In the genomic region with DNA sequence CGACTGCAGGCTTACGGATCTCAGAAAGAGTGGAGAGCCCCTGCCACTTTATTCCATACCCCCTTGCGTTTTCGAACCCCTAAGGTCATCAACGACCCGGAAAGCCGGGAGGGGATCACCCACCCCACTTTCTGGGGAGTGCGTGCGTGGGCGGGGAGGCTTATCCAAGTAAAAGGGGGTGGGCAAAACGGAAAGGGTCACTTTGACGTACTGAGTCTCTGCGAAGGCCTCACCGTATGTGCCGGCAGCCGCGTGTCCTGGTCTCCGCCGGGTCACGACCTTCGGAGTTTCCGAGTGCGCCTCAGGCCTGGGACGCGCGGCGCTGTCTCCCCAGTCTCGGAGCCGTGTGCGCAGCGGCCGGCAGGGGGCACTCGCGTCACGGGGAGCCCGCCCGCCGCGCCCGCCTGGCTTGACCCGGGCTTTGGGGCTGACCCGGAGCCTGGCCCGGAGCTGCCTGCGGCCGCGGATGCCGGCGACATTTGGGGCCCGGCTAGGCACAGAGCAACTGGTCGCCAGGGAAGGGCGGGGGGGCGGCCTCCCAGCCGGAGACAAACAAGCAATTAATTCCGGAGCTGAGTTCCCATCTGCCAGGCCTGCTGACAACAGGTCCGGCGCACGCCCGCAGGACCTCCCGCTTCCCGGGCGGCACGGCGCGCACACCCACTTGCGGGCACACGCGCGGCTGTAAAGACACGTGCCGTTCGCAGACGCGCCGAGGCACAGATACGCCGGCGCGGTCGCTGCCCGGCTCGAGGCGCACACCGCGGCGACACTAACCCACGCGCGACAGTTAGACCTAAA, we compare ENCODE assay signal across 7 cellular contexts. TPM values are rescaled to one million over a fixed set of nuclear protein-coding genes. Genes with fewer than 3 reads are reported as not detected.
DNase-seq lines count a peak whose midpoint lies in the region; ATAC-seq and TF ChIP-seq lines count a peak whose summit lies in the region.

No MANE protein-coding gene starts in this region.

- H3K4me3 Mint-ChIP-seq in activated CD4-positive, alpha-beta memory T cell treated with anti-CD3 and anti-CD28 coated beads, Interleukin-2, amount 10 ng/mL, durations not matched to agents 7 days and 5 days, result peak overlapping the region; percentile 51
- peak overlapping the region; percentile 72 for H3K4me3 Mint-ChIP-seq in memory B cell

- no peak overlapping the region for H3K27ac Mint-ChIP-seq in activated CD4-positive, alpha-beta memory T cell treated with anti-CD3 and anti-CD28 coated beads, Interleukin-2, amount 10 ng/mL, durations not matched to agents 7 days and 5 days
- H3K27ac Mint-ChIP-seq in memory B cell, result no peak overlapping the region

- POLR2A ChIA-PET in activated CD4-positive, alpha-beta memory T cell treated with anti-CD3 and anti-CD28 coated beads, Interleukin-2, amount 10 ng/mL, durations not matched to agents 7 days and 5 days (lab: Charles Lee), result no interaction called here

- ATAC-seq in memory B cell (ENCODE audit: low read depth), result peak; percentile 78
- ATAC-seq in HG03139 (IDR thresholded peaks at IDR 0.05; ENCODE audit: unreplicated experiment), result no peak

- H3K9me3 Mint-ChIP-seq in activated CD4-positive, alpha-beta memory T cell treated with anti-CD3 and anti-CD28 coated beads, Interleukin-2, amount 10 ng/mL, durations not matched to agents 7 days and 5 days, result no peaks in the 10 kb centered on the region
- H3K9me3 Mint-ChIP-seq in memory B cell, result no peaks in the 10 kb centered on the region

- in situ Hi-C loops in GM13977 (cut with MboI; ENCODE audit: low pct_unique_long_range_greater_than_20kb, low sequenced_read_pairs, unreplicated experiment), result no loop called here

- peak; percentile 90 for TF ChIP-seq CTCF in GM13977 (IDR thresholded peaks at IDR 0.05; ENCODE audit: extremely low read depth, insufficient read depth, missing control alignments)

- peak; percentile 94 for DNase-seq in GM13977 (ENCODE audit: low spot score)
- DNase-seq in NCI-H345 (lab: John Stamatoyannopoulos, UW), result peak; percentile 82
- DNase-seq in activated CD4-positive, alpha-beta memory T cell treated with anti-CD3 and anti-CD28 coated beads, Interleukin-2, amount 10 ng/mL, durations not matched to agents 7 days and 5 days, result peak; percentile 66
- peak; percentile 38 for DNase-seq in effector CD4-positive, alpha-beta T cell
- peak; percentile 52 to 79 for DNase-seq in memory B cell (ENCODE audit: low spot score in 2 of 2)
- peak; percentile 64 for DNase-seq in stimulated activated CD8-positive, alpha-beta memory T cell treated with anti-CD3 and anti-CD28 coated beads, Interleukin-15, amount 100 ng/mL, for 24 hours (ENCODE audit: low read depth)

- CTCF ChIA-PET in activated CD4-positive, alpha-beta memory T cell treated with anti-CD3 and anti-CD28 coated beads, Interleukin-2, amount 10 ng/mL, durations not matched to agents 7 days and 5 days (lab: Charles Lee), result interaction anchor here (1.0 to 1.9 kb wide), 6 partner anchors 12 to 427 kb away, joined by 3 to 11 read pairs (median 4); no protein-coding TSS in a partner anchor

- H3K36me3 Mint-ChIP-seq in activated CD4-positive, alpha-beta memory T cell treated with anti-CD3 and anti-CD28 coated beads, Interleukin-2, amount 10 ng/mL, durations not matched to agents 7 days and 5 days (ENCODE audit: low read depth), result no peaks in the 10 kb centered on the region
- H3K36me3 Mint-ChIP-seq in memory B cell, result no peaks in the 10 kb centered on the region

- peaks cover 10% of the 10 kb centered on the region for H3K4me1 Mint-ChIP-seq in activated CD4-positive, alpha-beta memory T cell treated with anti-CD3 and anti-CD28 coated beads, Interleukin-2, amount 10 ng/mL, durations not matched to agents 7 days and 5 days
- peaks cover 3% of the 10 kb centered on the region for H3K4me1 Mint-ChIP-seq in memory B cell

- peaks cover 32% of the 10 kb centered on the region for H3K27me3 Mint-ChIP-seq in activated CD4-positive, alpha-beta memory T cell treated with anti-CD3 and anti-CD28 coated beads, Interleukin-2, amount 10 ng/mL, durations not matched to agents 7 days and 5 days
- H3K27me3 Mint-ChIP-seq in memory B cell, result peaks cover 12% of the 10 kb centered on the region

RNA-seq across cellular contexts. Expression of a gene that starts 0.9 kb away (rescaled TPM):
- total RNA-seq in activated CD4-positive, alpha-beta memory T cell treated with anti-CD3 and anti-CD28 coated beads, Interleukin-2, amount 10 ng/mL, durations not matched to agents 7 days and 5 days, result 1 to 10 TPM; 7.7 to 7.9 TPM

RNA-seq across cellular contexts. Expression of a gene that starts 52.0 kb away (rescaled TPM):
- total RNA-seq in activated CD4-positive, alpha-beta memory T cell treated with anti-CD3 and anti-CD28 coated beads, Interleukin-2, amount 10 ng/mL, durations not matched to agents 7 days and 5 days, result not detected

Comparison
In these comparisons a context has a peak if more than half of its experiments do, and no peak if none do; other contexts are left out.
1. DNase-seq: peak in every context shown above with its lines; median percentile 94 in GM13977; 82 in NCI-H345; 66 in activated CD4-positive, alpha-beta memory T cell treated with anti-CD3 and anti-CD28 coated beads, Interleukin-2, amount 10 ng/mL, durations not matched to agents 7 days and 5 days; 66 in memory B cell; 64 in stimulated activated CD8-positive, alpha-beta memory T cell treated with anti-CD3 and anti-CD28 coated beads, Interleukin-15, amount 100 ng/mL, for 24 hours; 38 in effector CD4-positive, alpha-beta T cell.